Comparison of ENCODE assay signal across 18 cellular contexts in the genomic region with DNA sequence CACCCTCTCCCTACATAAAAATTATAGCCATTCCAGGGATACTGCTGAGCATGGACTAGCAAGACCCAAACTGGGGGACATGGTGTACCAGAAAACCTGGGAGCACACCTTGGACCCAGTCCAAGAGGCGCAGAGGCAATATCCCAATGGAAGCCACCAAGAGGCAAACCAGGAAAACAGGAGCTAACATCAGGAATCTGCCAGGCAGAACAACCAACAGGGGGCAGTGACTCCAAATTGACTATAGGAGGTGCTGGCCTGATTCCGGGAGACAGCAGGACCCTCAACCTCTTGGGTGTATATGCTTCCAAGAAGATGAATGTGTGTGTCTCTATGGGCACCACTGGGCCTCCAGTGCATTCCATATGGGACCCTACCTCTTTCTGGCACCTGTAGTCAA.
A peak's percentile ranks its signal among the peaks of the same experiment; 100 is the strongest.
DNase-seq lines count a peak whose midpoint lies in the region; FAIRE-seq and TF ChIP-seq lines count a peak whose summit lies in the region.
"Had no signal": no experiment of that assay in that cellular context is flagged by ENCODE, and none has a peak within 500 bp of the region (broad histone marks: within the 10 kb centered on the region; RNA-seq: fewer than 3 reads in every experiment).

No MANE protein-coding gene starts in this region.

- no peaks in the 10 kb centered on the region for H3K79me2 ChIP-seq in H1 (ENCODE audit: control insufficient read depth in 1 of 2, insufficient read depth in 2 of 2, low read length in 2 of 2)

- H3K27me3 ChIP-seq in H1 (replicated peaks in 1 of 4; ENCODE audit: control insufficient read depth in 3 of 4, extremely low read depth in 1 of 4, insufficient read depth in 3 of 4, low read length in 3 of 4) = no peaks in the 10 kb centered on the region

- peaks cover 3 to 5% of the 10 kb centered on the region in 2 experiments for H3K9me3 ChIP-seq in H1 (ENCODE audit: insufficient read depth in 2 of 2, low read depth in 1 of 2, low read length in 1 of 2)
- H3K9me3 ChIP-seq: Caco-2 had no signal

- H2AK5ac ChIP-seq in H1 (ENCODE audit: low read depth, low read length) = peak overlapping the region; percentile 76; the same call in 1 of the 2 replicates

- peaks cover 5% of the 10 kb centered on the region for H3K9me3 Mint-ChIP-seq in osteocyte (ENCODE audit: unreplicated experiment)
- H3K9me3 Mint-ChIP-seq in T-helper 2 cell treated with Interferon-gamma antibody and Interleukin-4, amounts not matched to agents 5 μg/mL and 100 μg/mL, for 36 hours = no peaks in the 10 kb centered on the region
- H3K9me3 Mint-ChIP-seq: central memory CD8-positive, alpha-beta T cell had no signal

- no peak overlapping the region for H3K14ac ChIP-seq in H1 (ENCODE audit: insufficient read length)

- peaks cover 2% of the 10 kb centered on the region for H3K36me3 Mint-ChIP-seq in osteocyte (ENCODE audit: unreplicated experiment)
- H3K36me3 Mint-ChIP-seq in T-helper 2 cell treated with Interferon-gamma antibody and Interleukin-4, amounts not matched to agents 5 μg/mL and 100 μg/mL, for 36 hours (ENCODE audit: low read depth) = no peaks in the 10 kb centered on the region

- H3K23me2 ChIP-seq in H1 (ENCODE audit: low read depth, low read length) = no peaks in the 10 kb centered on the region

- TF ChIP-seq CTCF in H1 (IDR thresholded peaks at IDR 0.05; ENCODE audit: control extremely low read depth in 1 of 3, insufficient read depth in 1 of 3, low read depth in 1 of 3, low read length in 3 of 3) (peak; percentile 59 to 85 (median 82)), osteocyte (IDR thresholded peaks at IDR 0.05) (peak; percentile 11)

- H2BK12ac ChIP-seq in H1 (ENCODE audit: low read depth, low read length) = peak overlapping the region; percentile 91; the same call in 1 of the 2 replicates

- H3K27ac Mint-ChIP-seq in osteocyte (ENCODE audit: unreplicated experiment) = no peak overlapping the region
- no peak overlapping the region for H3K27ac Mint-ChIP-seq in T-helper 2 cell treated with Interferon-gamma antibody and Interleukin-4, amounts not matched to agents 5 μg/mL and 100 μg/mL, for 36 hours

- no peak overlapping the region for H3K56ac ChIP-seq in H1 (replicated peaks; ENCODE audit: insufficient read length, low read depth, low read length)

- no peaks in the 10 kb centered on the region for H3K27me3 Mint-ChIP-seq in osteocyte (ENCODE audit: unreplicated experiment)
- H3K27me3 Mint-ChIP-seq in T-helper 2 cell treated with Interferon-gamma antibody and Interleukin-4, amounts not matched to agents 5 μg/mL and 100 μg/mL, for 36 hours (ENCODE audit: low read depth) = no peaks in the 10 kb centered on the region

- H4K5ac ChIP-seq in H1 (ENCODE audit: insufficient read length, low read depth, low read length) = no peak overlapping the region

- no peak overlapping the region for H3K18ac ChIP-seq in H1 (ENCODE audit: extremely low read depth, low read length)

- no peak overlapping the region for H4K8ac ChIP-seq in H1 (ENCODE audit: extremely low read depth, insufficient read depth, low read length)

- H3K23ac ChIP-seq in H1 (ENCODE audit: insufficient read length) = no peak overlapping the region

- no peak overlapping the region for H3K4me2 ChIP-seq in H1 (ENCODE audit: insufficient read depth in 1 of 2, low read depth in 2 of 2, low read length in 2 of 2)

- H3K27ac ChIP-seq in H1 (ENCODE audit: low read depth, low read length) = no peak overlapping the region
- H3K27ac ChIP-seq: VCaP had no signal

- no peak overlapping the region for H2BK5ac ChIP-seq in H1 (ENCODE audit: low read depth, low read length)

- H3K4me1 Mint-ChIP-seq in osteocyte (ENCODE audit: unreplicated experiment) = peaks cover 23% of the 10 kb centered on the region
- H3K4me1 Mint-ChIP-seq in T-helper 2 cell treated with Interferon-gamma antibody and Interleukin-4, amounts not matched to agents 5 μg/mL and 100 μg/mL, for 36 hours (ENCODE audit: low read depth) = no peaks in the 10 kb centered on the region
- H3K4me1 Mint-ChIP-seq: central memory CD8-positive, alpha-beta T cell had no signal

- no peak overlapping the region for H2BK120ac ChIP-seq in H1 (replicated peaks; ENCODE audit: low read depth, low read length)

- H4K91ac ChIP-seq in H1 (replicated peaks; ENCODE audit: insufficient read length, low read length) = peak overlapping the region; percentile 8

- H2BK15ac ChIP-seq in H1 (ENCODE audit: low read length) = peak overlapping the region; percentile 62; the same call in 1 of the 2 replicates

- H2BK20ac ChIP-seq in H1 (ENCODE audit: low read length) = 0 out of 2 replicates have a peak overlapping the region, but pooled peaks have one; percentile 86

- H3K79me1 ChIP-seq in H1 (ENCODE audit: low read depth, low read length) = no peaks in the 10 kb centered on the region

- TF ChIP-seq RAD21 in H1 (IDR thresholded peaks at IDR 0.05 in 1 of 2, conservative IDR thresholded peaks at IDR 0.05 in 1 of 2; ENCODE audit: low read depth in 2 of 2, low read length in 2 of 2) = peak; percentile 57 to 78

- FAIRE-seq in H1 (lab: Jason Lieb, UNC) = peak; percentile 50

- POLR2A ChIA-PET in H1 (lab: Charles Lee; ENCODE audit: partially characterized antibody) = no interaction called here

- no peak for TF ChIP-seq EP300 in H1 (IDR thresholded peaks at IDR 0.05; ENCODE audit: borderline replicate concordance in 1 of 2, low read depth in 2 of 2, low read length in 2 of 2)

- WGBS in H1 (ENCODE audit: extremely low coverage in 1 of 2, insufficient coverage in 1 of 2, insufficient read length in 1 of 2, insufficient replicate concordance in 2 of 2, low coverage in 1 of 2, low lambda C conversion rate in 2 of 2, missing lambda C conversion rate in 1 of 2), 2 experiments = 89% methylated on average over 2 of the region's 2 CpGs; no CpG with 5 or more reads in 1 of the 2 experiments

- TF ChIP-seq POLR2A in H1 (IDR thresholded peaks at IDR 0.05; ENCODE audit: control extremely low read depth in 1 of 2, low read depth in 2 of 2, low read length in 2 of 2) = no peak

- no peaks in the 10 kb centered on the region for H3K36me3 ChIP-seq in H1 (ENCODE audit: control insufficient read depth in 2 of 4, insufficient read depth in 4 of 4, low read length in 3 of 4)

- DNase-seq in DMS 273 (lab: John Stamatoyannopoulos, UW; ENCODE audit: unreplicated experiment) (peak; percentile 22), DMS 273 treated with DMSO at 0.1 percent for 48 hours (lab: John Stamatoyannopoulos, UW) (no peak), NCI-H69 (lab: John Stamatoyannopoulos, UW) (peak; percentile 19), H1 (ENCODE audit: low read depth in 1 of 2, low spot score in 2 of 2) (peak in 1 of 2 experiments; percentile 54), osteocyte (ENCODE audit: extremely low spot score, unreplicated experiment) (peak; percentile 70), EL (no peak), NCI-H2196 treated with DMSO at 0.1 percent for 48 hours (lab: John Stamatoyannopoulos, UW; ENCODE audit: unreplicated experiment) (no peak)
- no peak for DNase-seq in T-helper 2 cell treated with Interferon-gamma antibody and Interleukin-4, amounts not matched to agents 5 μg/mL and 100 μg/mL, for 36 hours (ENCODE audit: low spot score)
- DNase-seq: 8988T; activated naive CD4-positive, alpha-beta T cell; Caco-2; hippocampal formation; NCI-H2081; NK-92 treated with Interleukin-12 subunit alpha and Interleukin-12 subunit beta, amount 100 ng/mL, for 24 hours; stimulated activated naive CD8-positive, alpha-beta T cell treated with anti-CD3 and anti-CD28 coated beads, Interleukin-15, Interleukin-2, amounts not matched to agents 100 U/mL and 50 U/mL, for 24 hours had no signal

- H3K4ac ChIP-seq in H1 (replicated peaks; ENCODE audit: insufficient read length, low read depth, low read length) = peak overlapping the region; percentile 29

- H3K4me1 ChIP-seq in H1 (replicated peaks in 1 of 4; ENCODE audit: control insufficient read depth in 3 of 4, insufficient read depth in 4 of 4, low read length in 3 of 4) = peaks cover 0 to 4% (median 3%) of the 10 kb centered on the region in 4 experiments; a peak in 5 of 7 replicates

- no peak overlapping the region for H3K4me3 ChIP-seq in H1 (ENCODE audit: extremely low read depth in 1 of 4, insufficient read depth in 2 of 4, low read depth in 3 of 4, low read length in 4 of 4)

- H3K4me3 Mint-ChIP-seq in osteocyte (ENCODE audit: unreplicated experiment) = no peak overlapping the region
- no peak overlapping the region for H3K4me3 Mint-ChIP-seq in T-helper 2 cell treated with Interferon-gamma antibody and Interleukin-4, amounts not matched to agents 5 μg/mL and 100 μg/mL, for 36 hours
- H3K4me3 Mint-ChIP-seq: central memory CD8-positive, alpha-beta T cell; neural crest cell had no signal

- no peak overlapping the region for H2AFZ ChIP-seq in H1 (ENCODE audit: low read length)

- H3K9ac ChIP-seq in H1 (replicated peaks in 1 of 4; ENCODE audit: extremely low read depth in 1 of 4, low read depth in 3 of 4, low read length in 3 of 4) = no peak overlapping the region

- CTCF ChIA-PET in H1 (lab: Charles Lee; ENCODE audit: partially characterized antibody) = interaction anchor here (0.6 to 2.4 kb wide), 24 partner anchors 8 to 860 kb away, joined by 3 to 9 read pairs (median 4); no protein-coding TSS in a partner anchor

- no peaks in the 10 kb centered on the region for H4K20me1 ChIP-seq in H1 (replicated peaks in 1 of 2; ENCODE audit: control insufficient read depth in 1 of 2, insufficient read depth in 2 of 2, low read length in 2 of 2)

TF ChIP-seq in H1, 55 proteins besides CTCF, POLR2A, EP300 and RAD21:
- TF ChIP-seq POU5F1 (IDR thresholded peaks at IDR 0.05; ENCODE audit: low read depth, low read length) (no peak), TEAD4 (IDR thresholded peaks at IDR 0.05; ENCODE audit: low read depth, low read length) (0 out of 2 replicates have a peak, but pooled peaks have one; percentile 43)
TF ChIP-seq in H1: peak in this region for 1.

Comparison
In these comparisons a context has a peak if more than half of its experiments do, and no peak if none do; other contexts are left out.
1. DNase-seq: peak in DMS 273 (single experiment), NCI-H69 (single experiment) and osteocyte (single experiment); none in DMS 273 treated with DMSO at 0.1 percent for 48 hours (single experiment), EL (single experiment), NCI-H2196 treated with DMSO at 0.1 percent for 48 hours (single experiment) and T-helper 2 cell treated with Interferon-gamma antibody and Interleukin-4, amounts not matched to agents 5 μg/mL and 100 μg/mL, for 36 hours (single experiment).